ENCODE assay signal across 19 cellular contexts in genomic region chr12:76238688-76239087, GRCh38.
"Had no signal": no experiment of that assay in that cellular context is flagged by ENCODE, and none has a peak within 500 bp of the region (broad histone marks: within the 10 kb centered on the region; RNA-seq: fewer than 3 reads in every experiment).

No MANE protein-coding gene starts in this region.

- H3K36me3 ChIP-seq: esophagus squamous epithelium, neural progenitor cell, ovary, right atrium auricular region, suprapubic skin, thyroid gland had no signal

- H3K36me3 Mint-ChIP-seq: memory B cell; natural killer cell treated with Interleukin-12 subunit alpha and Interleukin-12 subunit beta and Interleukin-15 and Interleukin-18, amount 100 ng/mL, for 72 hours; neural progenitor cell; stimulated activated effector memory CD8-positive, alpha-beta T cell treated with anti-CD3 and anti-CD28 coated beads, Interleukin-12 subunit alpha, Interleukin-12 subunit beta, amount 100 ng/mL, for 72 hours; type B pancreatic cell had no signal

- H3K4me1 Mint-ChIP-seq: memory B cell; stimulated activated effector memory CD8-positive, alpha-beta T cell treated with anti-CD3 and anti-CD28 coated beads, Interleukin-12 subunit alpha, Interleukin-12 subunit beta, amount 100 ng/mL, for 72 hours had no signal

- H3K4me3 Mint-ChIP-seq: effector memory CD8-positive, alpha-beta T cell; memory B cell; natural killer cell treated with Interleukin-12 subunit alpha and Interleukin-12 subunit beta and Interleukin-15 and Interleukin-18, amount 100 ng/mL, for 72 hours; neural progenitor cell; stimulated activated effector memory CD8-positive, alpha-beta T cell treated with anti-CD3 and anti-CD28 coated beads, Interleukin-12 subunit alpha, Interleukin-12 subunit beta, amount 100 ng/mL, for 72 hours; type B pancreatic cell had no signal

- H3K4me2 ChIP-seq: neural progenitor cell, smooth muscle cell had no signal

- DNase-seq: effector memory CD8-positive, alpha-beta T cell; esophagus squamous epithelium; left colon; midbrain; nucleus accumbens; ovary; stimulated activated CD4-positive, alpha-beta T cell treated with anti-CD3 and anti-CD28 coated beads, Interleukin-4, amount 100 ng/mL, for 1 hour; stimulated activated CD8-positive, alpha-beta memory T cell treated with anti-CD3 and anti-CD28 coated beads, Interleukin-4, amount 100 ng/mL, for 48 hours; stimulated activated naive CD8-positive, alpha-beta T cell treated with anti-CD3 and anti-CD28 coated beads, Interleukin-15, Interleukin-2, amounts not matched to agents 100 U/mL and 50 U/mL, for 24 hours; thyroid gland had no signal

- ATAC-seq: effector memory CD8-positive, alpha-beta T cell; left colon; natural killer cell treated with Interleukin-12 subunit alpha and Interleukin-12 subunit beta and Interleukin-15 and Interleukin-18, amount 100 ng/mL, for 72 hours had no signal

- FAIRE-seq: urothelium cell line had no signal

- H3K4me1 ChIP-seq: neural progenitor cell, right atrium auricular region, suprapubic skin, thyroid gland had no signal

- H3K9me3 Mint-ChIP-seq: effector memory CD8-positive, alpha-beta T cell; memory B cell; natural killer cell treated with Interleukin-12 subunit alpha and Interleukin-12 subunit beta and Interleukin-15 and Interleukin-18, amount 100 ng/mL, for 72 hours; neural progenitor cell; stimulated activated effector memory CD8-positive, alpha-beta T cell treated with anti-CD3 and anti-CD28 coated beads, Interleukin-12 subunit alpha, Interleukin-12 subunit beta, amount 100 ng/mL, for 72 hours; type B pancreatic cell had no signal

- H3K9ac ChIP-seq: neural progenitor cell had no signal

- H3K9me3 ChIP-seq: esophagus squamous epithelium, ovary, right atrium auricular region, suprapubic skin, thyroid gland had no signal

- H3K27me3 Mint-ChIP-seq: type B pancreatic cell had no signal

- H3K27me3 ChIP-seq: esophagus squamous epithelium, neural progenitor cell, ovary, right atrium auricular region, suprapubic skin, thyroid gland had no signal

- H3K4me3 ChIP-seq: esophagus squamous epithelium, neural progenitor cell, ovary, right atrium auricular region, smooth muscle cell, suprapubic skin, thyroid gland had no signal

- H3K27ac Mint-ChIP-seq: effector memory CD8-positive, alpha-beta T cell; memory B cell; natural killer cell treated with Interleukin-12 subunit alpha and Interleukin-12 subunit beta and Interleukin-15 and Interleukin-18, amount 100 ng/mL, for 72 hours; stimulated activated effector memory CD8-positive, alpha-beta T cell treated with anti-CD3 and anti-CD28 coated beads, Interleukin-12 subunit alpha, Interleukin-12 subunit beta, amount 100 ng/mL, for 72 hours; type B pancreatic cell had no signal

- H3K27ac ChIP-seq: esophagus squamous epithelium, neural progenitor cell, ovary, right atrium auricular region, suprapubic skin, thyroid gland had no signal

- H2AFZ ChIP-seq: neural progenitor cell had no signal
